1 cellular context compared by ENCODE assay signal in the genomic region with DNA sequence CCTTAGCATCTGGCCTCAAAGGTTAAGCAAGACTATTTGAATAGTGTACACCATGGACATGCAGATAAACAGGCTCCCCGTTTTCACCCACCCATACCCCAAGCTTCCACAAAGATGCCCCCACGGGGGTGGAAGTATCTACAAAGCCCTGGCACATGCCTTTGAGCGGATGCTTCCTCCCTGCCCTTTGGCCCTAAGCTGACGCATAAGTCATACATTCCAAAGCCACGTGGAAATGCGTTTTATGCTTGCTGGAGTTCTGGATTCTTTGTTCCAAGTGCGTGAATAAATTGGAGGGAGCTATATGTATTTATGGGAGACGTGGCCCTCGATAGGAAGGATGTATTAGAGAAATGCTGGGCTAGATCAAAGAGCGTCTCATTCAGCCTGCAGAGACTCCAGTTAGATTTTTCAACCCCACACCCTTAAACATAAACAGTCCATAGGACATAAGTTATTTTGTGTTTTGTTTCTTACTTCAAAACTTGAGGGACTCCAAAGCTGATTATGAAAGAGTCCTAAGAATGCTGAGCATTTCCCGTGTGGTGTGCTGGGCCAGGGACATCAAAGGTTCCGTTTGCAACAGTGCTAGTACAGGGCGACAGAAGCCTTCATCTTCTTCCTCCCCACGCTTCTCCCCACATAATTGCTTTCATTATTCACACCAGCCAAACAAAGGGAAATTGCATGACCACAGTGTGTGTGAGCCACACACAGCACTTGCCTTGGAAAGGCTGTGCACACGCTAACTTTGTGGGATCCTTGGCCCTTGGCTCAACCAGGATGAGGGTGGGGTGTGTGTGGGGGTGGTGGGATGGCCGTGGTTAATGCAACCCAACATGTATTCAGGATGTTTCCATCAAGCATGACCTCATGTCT.
TF ChIP-seq lines count a peak whose summit lies in the region.

No MANE protein-coding gene starts in this region.

TF ChIP-seq in HepG2, 621 proteins besides CTCF, POLR2A, EP300 and RAD21 (continued from another document and continues in another):
- TF ChIP-seq, protein P1, sequence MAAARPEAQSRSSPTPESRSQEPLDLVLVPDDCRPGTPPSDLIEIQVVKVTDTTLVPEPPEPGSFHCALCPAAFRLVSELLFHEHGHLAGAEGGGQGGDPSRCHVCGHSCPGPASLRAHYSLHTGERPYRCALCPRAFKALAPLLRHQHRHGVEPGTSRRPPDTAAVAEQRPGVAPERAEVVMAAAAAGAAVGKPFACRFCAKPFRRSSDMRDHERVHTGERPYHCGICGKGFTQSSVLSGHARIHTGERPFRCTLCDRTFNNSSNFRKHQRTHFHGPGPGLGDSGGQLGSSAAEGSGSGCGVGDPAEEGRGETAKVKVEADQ (CRISPR knock-in tag; IDR thresholded peaks at IDR 0.05; ENCODE audit: borderline replicate concordance): peak; percentile 33; the same call in 1 of the 2 replicates
- TF ChIP-seq ZFP62 (CRISPR knock-in tag; IDR thresholded peaks at IDR 0.05): no peak
- TF ChIP-seq KDM5B (CRISPR knock-in tag; IDR thresholded peaks at IDR 0.05; ENCODE audit: borderline replicate concordance): peak; percentile 73; the same call in 1 of the 2 replicates
- TF ChIP-seq ZNF292 (CRISPR knock-in tag; IDR thresholded peaks at IDR 0.05; ENCODE audit: borderline replicate concordance, low read depth): peak; percentile 50; the same call in 1 of the 2 replicates
- TF ChIP-seq, protein P2, sequence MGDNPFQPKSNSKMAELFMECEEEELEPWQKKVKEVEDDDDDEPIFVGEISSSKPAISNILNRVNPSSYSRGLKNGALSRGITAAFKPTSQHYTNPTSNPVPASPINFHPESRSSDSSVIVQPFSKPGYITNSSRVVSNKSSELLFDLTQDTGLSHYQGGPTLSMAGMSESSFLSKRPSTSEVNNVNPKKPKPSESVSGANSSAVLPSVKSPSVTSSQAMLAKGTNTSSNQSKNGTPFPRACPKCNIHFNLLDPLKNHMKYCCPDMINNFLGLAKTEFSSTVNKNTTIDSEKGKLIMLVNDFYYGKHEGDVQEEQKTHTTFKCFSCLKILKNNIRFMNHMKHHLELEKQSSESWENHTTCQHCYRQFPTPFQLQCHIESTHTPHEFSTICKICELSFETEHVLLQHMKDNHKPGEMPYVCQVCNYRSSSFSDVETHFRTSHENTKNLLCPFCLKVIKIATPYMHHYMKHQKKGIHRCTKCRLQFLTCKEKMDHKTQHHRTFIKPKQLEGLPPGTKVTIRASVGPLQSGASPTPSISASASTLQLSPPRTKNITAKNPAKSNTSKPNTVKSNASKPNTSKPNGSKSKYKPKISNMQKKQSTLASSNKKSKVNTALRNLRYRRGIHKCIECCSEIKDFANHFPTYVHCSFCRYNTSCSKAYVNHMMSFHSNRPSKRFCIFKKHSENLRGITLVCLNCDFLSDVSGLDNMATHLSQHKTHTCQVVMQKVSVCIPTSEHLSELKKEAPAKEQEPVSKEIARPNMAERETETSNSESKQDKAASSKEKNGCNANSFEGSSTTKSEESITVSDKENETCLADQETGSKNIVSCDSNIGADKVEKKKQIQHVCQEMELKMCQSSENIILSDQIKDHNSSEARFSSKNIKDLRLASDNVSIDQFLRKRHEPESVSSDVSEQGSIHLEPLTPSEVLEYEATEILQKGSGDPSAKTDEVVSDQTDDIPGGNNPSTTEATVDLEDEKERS (CRISPR knock-in tag; IDR thresholded peaks at IDR 0.05): peak; percentile 93
- peak; percentile 80; the same call in 1 of the 2 replicates for TF ChIP-seq SMARCC2 (IDR thresholded peaks at IDR 0.05)
- TF ChIP-seq ZSCAN22 (CRISPR knock-in tag; IDR thresholded peaks at IDR 0.05): no peak; the same call in 1 of the 2 replicates
- TF ChIP-seq, protein P3, sequence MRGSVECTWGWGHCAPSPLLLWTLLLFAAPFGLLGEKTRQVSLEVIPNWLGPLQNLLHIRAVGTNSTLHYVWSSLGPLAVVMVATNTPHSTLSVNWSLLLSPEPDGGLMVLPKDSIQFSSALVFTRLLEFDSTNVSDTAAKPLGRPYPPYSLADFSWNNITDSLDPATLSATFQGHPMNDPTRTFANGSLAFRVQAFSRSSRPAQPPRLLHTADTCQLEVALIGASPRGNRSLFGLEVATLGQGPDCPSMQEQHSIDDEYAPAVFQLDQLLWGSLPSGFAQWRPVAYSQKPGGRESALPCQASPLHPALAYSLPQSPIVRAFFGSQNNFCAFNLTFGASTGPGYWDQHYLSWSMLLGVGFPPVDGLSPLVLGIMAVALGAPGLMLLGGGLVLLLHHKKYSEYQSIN (CRISPR knock-in tag; IDR thresholded peaks at IDR 0.05; ENCODE audit: borderline replicate concordance): no peak
- no peak for TF ChIP-seq ZFYVE20 (CRISPR knock-in tag; IDR thresholded peaks at IDR 0.05; ENCODE audit: borderline replicate concordance, low read depth)
- TF ChIP-seq, protein P4, sequence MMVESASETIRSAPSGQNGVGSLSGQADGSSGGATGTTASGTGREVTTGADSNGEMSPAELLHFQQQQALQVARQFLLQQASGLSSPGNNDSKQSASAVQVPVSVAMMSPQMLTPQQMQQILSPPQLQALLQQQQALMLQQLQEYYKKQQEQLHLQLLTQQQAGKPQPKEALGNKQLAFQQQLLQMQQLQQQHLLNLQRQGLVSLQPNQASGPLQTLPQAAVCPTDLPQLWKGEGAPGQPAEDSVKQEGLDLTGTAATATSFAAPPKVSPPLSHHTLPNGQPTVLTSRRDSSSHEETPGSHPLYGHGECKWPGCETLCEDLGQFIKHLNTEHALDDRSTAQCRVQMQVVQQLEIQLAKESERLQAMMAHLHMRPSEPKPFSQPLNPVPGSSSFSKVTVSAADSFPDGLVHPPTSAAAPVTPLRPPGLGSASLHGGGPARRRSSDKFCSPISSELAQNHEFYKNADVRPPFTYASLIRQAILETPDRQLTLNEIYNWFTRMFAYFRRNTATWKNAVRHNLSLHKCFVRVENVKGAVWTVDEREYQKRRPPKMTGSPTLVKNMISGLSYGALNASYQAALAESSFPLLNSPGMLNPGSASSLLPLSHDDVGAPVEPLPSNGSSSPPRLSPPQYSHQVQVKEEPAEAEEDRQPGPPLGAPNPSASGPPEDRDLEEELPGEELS (CRISPR knock-in tag; IDR thresholded peaks at IDR 0.05): peak; percentile 97
- TF ChIP-seq, protein P5, sequence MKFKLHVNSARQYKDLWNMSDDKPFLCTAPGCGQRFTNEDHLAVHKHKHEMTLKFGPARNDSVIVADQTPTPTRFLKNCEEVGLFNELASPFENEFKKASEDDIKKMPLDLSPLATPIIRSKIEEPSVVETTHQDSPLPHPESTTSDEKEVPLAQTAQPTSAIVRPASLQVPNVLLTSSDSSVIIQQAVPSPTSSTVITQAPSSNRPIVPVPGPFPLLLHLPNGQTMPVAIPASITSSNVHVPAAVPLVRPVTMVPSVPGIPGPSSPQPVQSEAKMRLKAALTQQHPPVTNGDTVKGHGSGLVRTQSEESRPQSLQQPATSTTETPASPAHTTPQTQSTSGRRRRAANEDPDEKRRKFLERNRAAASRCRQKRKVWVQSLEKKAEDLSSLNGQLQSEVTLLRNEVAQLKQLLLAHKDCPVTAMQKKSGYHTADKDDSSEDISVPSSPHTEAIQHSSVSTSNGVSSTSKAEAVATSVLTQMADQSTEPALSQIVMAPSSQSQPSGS (CRISPR knock-in tag; IDR thresholded peaks at IDR 0.05): peak; percentile 81; the same call in 1 of the 2 replicates
- TF ChIP-seq PHF20 (CRISPR knock-in tag; IDR thresholded peaks at IDR 0.05): no peak
- no peak for TF ChIP-seq TOE1 (CRISPR knock-in tag; IDR thresholded peaks at IDR 0.05)
- TF ChIP-seq JARID2 (CRISPR knock-in tag; IDR thresholded peaks at IDR 0.05; ENCODE audit: insufficient replicate concordance): peak; percentile 1
- peak; percentile 94; the same call in 1 of the 2 replicates for TF ChIP-seq ZNF431 (CRISPR knock-in tag; IDR thresholded peaks at IDR 0.05; ENCODE audit: borderline replicate concordance, low read depth)
- TF ChIP-seq, protein P6, sequence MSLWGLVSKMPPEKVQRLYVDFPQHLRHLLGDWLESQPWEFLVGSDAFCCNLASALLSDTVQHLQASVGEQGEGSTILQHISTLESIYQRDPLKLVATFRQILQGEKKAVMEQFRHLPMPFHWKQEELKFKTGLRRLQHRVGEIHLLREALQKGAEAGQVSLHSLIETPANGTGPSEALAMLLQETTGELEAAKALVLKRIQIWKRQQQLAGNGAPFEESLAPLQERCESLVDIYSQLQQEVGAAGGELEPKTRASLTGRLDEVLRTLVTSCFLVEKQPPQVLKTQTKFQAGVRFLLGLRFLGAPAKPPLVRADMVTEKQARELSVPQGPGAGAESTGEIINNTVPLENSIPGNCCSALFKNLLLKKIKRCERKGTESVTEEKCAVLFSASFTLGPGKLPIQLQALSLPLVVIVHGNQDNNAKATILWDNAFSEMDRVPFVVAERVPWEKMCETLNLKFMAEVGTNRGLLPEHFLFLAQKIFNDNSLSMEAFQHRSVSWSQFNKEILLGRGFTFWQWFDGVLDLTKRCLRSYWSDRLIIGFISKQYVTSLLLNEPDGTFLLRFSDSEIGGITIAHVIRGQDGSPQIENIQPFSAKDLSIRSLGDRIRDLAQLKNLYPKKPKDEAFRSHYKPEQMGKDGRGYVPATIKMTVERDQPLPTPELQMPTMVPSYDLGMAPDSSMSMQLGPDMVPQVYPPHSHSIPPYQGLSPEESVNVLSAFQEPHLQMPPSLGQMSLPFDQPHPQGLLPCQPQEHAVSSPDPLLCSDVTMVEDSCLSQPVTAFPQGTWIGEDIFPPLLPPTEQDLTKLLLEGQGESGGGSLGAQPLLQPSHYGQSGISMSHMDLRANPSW (CRISPR knock-in tag; IDR thresholded peaks at IDR 0.05; ENCODE audit: borderline replicate concordance): no peak; the same call in 1 of the 2 replicates
- no peak for TF ChIP-seq MZF1 (CRISPR knock-in tag; IDR thresholded peaks at IDR 0.05; ENCODE audit: borderline replicate concordance)
- TF ChIP-seq ZNF7 (CRISPR knock-in tag; IDR thresholded peaks at IDR 0.05): peak; percentile 80
- TF ChIP-seq U2AF2 (IDR thresholded peaks at IDR 0.05; ENCODE audit: low read depth, low read length): no peak
- TF ChIP-seq, protein P7, sequence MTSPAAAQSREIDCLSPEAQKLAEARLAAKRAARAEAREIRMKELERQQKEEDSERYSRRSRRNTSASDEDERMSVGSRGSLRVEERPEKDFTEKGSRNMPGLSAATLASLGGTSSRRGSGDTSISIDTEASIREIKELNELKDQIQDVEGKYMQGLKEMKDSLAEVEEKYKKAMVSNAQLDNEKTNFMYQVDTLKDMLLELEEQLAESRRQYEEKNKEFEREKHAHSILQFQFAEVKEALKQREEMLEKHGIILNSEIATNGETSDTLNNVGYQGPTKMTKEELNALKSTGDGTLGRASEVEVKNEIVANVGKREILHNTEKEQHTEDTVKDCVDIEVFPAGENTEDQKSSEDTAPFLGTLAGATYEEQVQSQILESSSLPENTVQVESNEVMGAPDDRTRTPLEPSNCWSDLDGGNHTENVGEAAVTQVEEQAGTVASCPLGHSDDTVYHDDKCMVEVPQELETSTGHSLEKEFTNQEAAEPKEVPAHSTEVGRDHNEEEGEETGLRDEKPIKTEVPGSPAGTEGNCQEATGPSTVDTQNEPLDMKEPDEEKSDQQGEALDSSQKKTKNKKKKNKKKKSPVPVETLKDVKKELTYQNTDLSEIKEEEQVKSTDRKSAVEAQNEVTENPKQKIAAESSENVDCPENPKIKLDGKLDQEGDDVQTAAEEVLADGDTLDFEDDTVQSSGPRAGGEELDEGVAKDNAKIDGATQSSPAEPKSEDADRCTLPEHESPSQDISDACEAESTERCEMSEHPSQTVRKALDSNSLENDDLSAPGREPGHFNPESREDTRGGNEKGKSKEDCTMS (CRISPR knock-in tag; conservative IDR thresholded peaks at IDR 0.05): no peak
- TF ChIP-seq ZNF263 (CRISPR knock-in tag; IDR thresholded peaks at IDR 0.05): peak; percentile 6
- TF ChIP-seq, protein P8, sequence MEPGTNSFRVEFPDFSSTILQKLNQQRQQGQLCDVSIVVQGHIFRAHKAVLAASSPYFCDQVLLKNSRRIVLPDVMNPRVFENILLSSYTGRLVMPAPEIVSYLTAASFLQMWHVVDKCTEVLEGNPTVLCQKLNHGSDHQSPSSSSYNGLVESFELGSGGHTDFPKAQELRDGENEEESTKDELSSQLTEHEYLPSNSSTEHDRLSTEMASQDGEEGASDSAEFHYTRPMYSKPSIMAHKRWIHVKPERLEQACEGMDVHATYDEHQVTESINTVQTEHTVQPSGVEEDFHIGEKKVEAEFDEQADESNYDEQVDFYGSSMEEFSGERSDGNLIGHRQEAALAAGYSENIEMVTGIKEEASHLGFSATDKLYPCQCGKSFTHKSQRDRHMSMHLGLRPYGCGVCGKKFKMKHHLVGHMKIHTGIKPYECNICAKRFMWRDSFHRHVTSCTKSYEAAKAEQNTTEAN (CRISPR knock-in tag; conservative IDR thresholded peaks at IDR 0.05): peak; percentile 93; the same call in 1 of the 2 replicates
- TF ChIP-seq JUN (CRISPR knock-in tag; IDR thresholded peaks at IDR 0.05): peak; percentile 94
- peak; percentile 77 for TF ChIP-seq SAP130 (CRISPR knock-in tag; IDR thresholded peaks at IDR 0.05; ENCODE audit: low read depth)
- TF ChIP-seq, protein P9, sequence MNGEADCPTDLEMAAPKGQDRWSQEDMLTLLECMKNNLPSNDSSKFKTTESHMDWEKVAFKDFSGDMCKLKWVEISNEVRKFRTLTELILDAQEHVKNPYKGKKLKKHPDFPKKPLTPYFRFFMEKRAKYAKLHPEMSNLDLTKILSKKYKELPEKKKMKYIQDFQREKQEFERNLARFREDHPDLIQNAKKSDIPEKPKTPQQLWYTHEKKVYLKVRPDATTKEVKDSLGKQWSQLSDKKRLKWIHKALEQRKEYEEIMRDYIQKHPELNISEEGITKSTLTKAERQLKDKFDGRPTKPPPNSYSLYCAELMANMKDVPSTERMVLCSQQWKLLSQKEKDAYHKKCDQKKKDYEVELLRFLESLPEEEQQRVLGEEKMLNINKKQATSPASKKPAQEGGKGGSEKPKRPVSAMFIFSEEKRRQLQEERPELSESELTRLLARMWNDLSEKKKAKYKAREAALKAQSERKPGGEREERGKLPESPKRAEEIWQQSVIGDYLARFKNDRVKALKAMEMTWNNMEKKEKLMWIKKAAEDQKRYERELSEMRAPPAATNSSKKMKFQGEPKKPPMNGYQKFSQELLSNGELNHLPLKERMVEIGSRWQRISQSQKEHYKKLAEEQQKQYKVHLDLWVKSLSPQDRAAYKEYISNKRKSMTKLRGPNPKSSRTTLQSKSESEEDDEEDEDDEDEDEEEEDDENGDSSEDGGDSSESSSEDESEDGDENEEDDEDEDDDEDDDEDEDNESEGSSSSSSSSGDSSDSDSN (CRISPR knock-in tag; IDR thresholded peaks at IDR 0.05): peak; percentile 44; the same call in 1 of the 2 replicates
- TF ChIP-seq RFXAP (CRISPR knock-in tag; IDR thresholded peaks at IDR 0.05; ENCODE audit: borderline replicate concordance): 0 out of 2 replicates have a peak, but pooled peaks have one; percentile 12
- TF ChIP-seq, protein P10, sequence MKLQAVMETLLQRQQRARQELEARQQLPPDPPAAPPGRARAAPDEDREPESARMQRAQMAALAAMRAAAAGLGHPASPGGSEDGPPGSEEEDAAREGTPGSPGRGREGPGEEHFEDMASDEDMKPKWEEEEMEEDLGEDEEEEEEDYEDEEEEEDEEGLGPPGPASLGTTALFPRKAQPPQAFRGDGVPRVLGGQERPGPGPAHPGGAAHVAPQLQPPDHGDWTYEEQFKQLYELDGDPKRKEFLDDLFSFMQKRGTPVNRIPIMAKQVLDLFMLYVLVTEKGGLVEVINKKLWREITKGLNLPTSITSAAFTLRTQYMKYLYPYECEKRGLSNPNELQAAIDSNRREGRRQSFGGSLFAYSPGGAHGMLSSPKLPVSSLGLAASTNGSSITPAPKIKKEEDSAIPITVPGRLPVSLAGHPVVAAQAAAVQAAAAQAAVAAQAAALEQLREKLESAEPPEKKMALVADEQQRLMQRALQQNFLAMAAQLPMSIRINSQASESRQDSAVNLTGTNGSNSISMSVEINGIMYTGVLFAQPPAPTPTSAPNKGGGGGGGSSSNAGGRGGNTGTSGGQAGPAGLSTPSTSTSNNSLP (IDR thresholded peaks at IDR 0.05; ENCODE audit: low read depth, low read length): no peak
- peak; percentile 71; the same call in 1 of the 2 replicates for TF ChIP-seq ZNF264 (CRISPR knock-in tag; IDR thresholded peaks at IDR 0.05)
- TF ChIP-seq, protein P11, sequence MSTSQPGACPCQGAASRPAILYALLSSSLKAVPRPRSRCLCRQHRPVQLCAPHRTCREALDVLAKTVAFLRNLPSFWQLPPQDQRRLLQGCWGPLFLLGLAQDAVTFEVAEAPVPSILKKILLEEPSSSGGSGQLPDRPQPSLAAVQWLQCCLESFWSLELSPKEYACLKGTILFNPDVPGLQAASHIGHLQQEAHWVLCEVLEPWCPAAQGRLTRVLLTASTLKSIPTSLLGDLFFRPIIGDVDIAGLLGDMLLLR (CRISPR knock-in tag; IDR thresholded peaks at IDR 0.05): peak; percentile 93; the same call in 1 of the 2 replicates
